ENCODE assay signal across 21 cellular contexts in genomic region chr4:86220137-86220536, GRCh38.
DNase-seq lines count a peak whose midpoint lies in the region; ATAC-seq and TF ChIP-seq lines count a peak whose summit lies in the region.
"Had no signal": no experiment of that assay in that cellular context is flagged by ENCODE, and none has a peak within 500 bp of the region (broad histone marks: within the 10 kb centered on the region; RNA-seq: fewer than 3 reads in every experiment).

No MANE protein-coding gene starts in this region.

- TF ChIP-seq CTCF in HFFc6 (IDR thresholded peaks at IDR 0.05) (no peak), lower lobe of right lung (IDR thresholded peaks at IDR 0.05) (no peak), right atrium auricular region (IDR thresholded peaks at IDR 0.05) (no peak)

- H3K9me3 Mint-ChIP-seq in HFFc6, result no peaks in the 10 kb centered on the region

- H3K4me3 ChIP-seq in adipocyte (ENCODE audit: low read length) (no peak overlapping the region), skeletal muscle cell (ENCODE audit: low read depth, low read length) (no peak overlapping the region), lower lobe of right lung (no peak overlapping the region), right atrium auricular region (no peak overlapping the region)
- H3K4me3 ChIP-seq: BLaER1, esophagus squamous epithelium, K562 had no signal

- H3K9ac ChIP-seq in adipocyte (ENCODE audit: low read length), result no peak overlapping the region
- H3K9ac ChIP-seq: BLaER1 had no signal

- H3K36me3 Mint-ChIP-seq in HFFc6 (ENCODE audit: low read depth), result no peaks in the 10 kb centered on the region
- H3K36me3 Mint-ChIP-seq: activated naive CD8-positive, alpha-beta T cell had no signal

- H3K27me3 Mint-ChIP-seq in HFFc6 (ENCODE audit: insufficient read depth), result peaks cover 1% of the 10 kb centered on the region; the same call in 1 of the 2 replicates
- H3K27me3 Mint-ChIP-seq: activated CD4-positive, alpha-beta memory T cell treated with anti-CD3 and anti-CD28 coated beads, Interleukin-2, amount 10 ng/mL, durations not matched to agents 7 days and 5 days; activated naive CD8-positive, alpha-beta T cell had no signal

- H3K4me1 Mint-ChIP-seq in HFFc6 (ENCODE audit: low read depth), result peaks cover 16% of the 10 kb centered on the region
- H3K4me1 Mint-ChIP-seq: activated CD4-positive, alpha-beta memory T cell treated with anti-CD3 and anti-CD28 coated beads, Interleukin-2, amount 10 ng/mL, durations not matched to agents 7 days and 5 days had no signal

- ATAC-seq in lower lobe of right lung (no peak), HG03097 (IDR thresholded peaks at IDR 0.05; ENCODE audit: low FRiP score, unreplicated experiment) (no peak)
- ATAC-seq: activated T-cell treated with anti-CD3 and anti-CD28 coated beads, Interleukin-2, amount 50 U/mL, for 72 hours; K562; Right ventricle myocardium inferior had no signal

- H3K36me3 ChIP-seq in adipocyte (ENCODE audit: control insufficient read depth, insufficient read depth, low read length, severe bottlenecking) (no peaks in the 10 kb centered on the region), lower lobe of right lung (no peaks in the 10 kb centered on the region), right atrium auricular region (no peaks in the 10 kb centered on the region)
- H3K36me3 ChIP-seq: BLaER1, esophagus squamous epithelium had no signal

- H3K27me3 ChIP-seq in adipocyte (replicated peaks; ENCODE audit: control insufficient read depth, insufficient read depth, low read length) (no peaks in the 10 kb centered on the region), lower lobe of right lung (ENCODE audit: low read depth) (no peaks in the 10 kb centered on the region), right atrium auricular region (no peaks in the 10 kb centered on the region)
- H3K27me3 ChIP-seq: BLaER1, esophagus squamous epithelium had no signal

- H3K9me3 ChIP-seq in adipocyte (ENCODE audit: control insufficient read depth, low read length) (peaks cover 2% of the 10 kb centered on the region), lower lobe of right lung (no peaks in the 10 kb centered on the region), right atrium auricular region (peaks cover 0 to 3% of the 10 kb centered on the region in 2 donors)
- H3K9me3 ChIP-seq: BLaER1, esophagus squamous epithelium had no signal

- H3K4me1 ChIP-seq in adipocyte (ENCODE audit: control insufficient read depth, insufficient read depth, low read length) (peaks cover 20% of the 10 kb centered on the region), lower lobe of right lung (peaks cover 4% of the 10 kb centered on the region), right atrium auricular region (no peaks in the 10 kb centered on the region)
- H3K4me1 ChIP-seq: BLaER1 had no signal

- H3K27ac ChIP-seq in lower lobe of right lung (no peak overlapping the region), right atrium auricular region (no peak overlapping the region)
- H3K27ac ChIP-seq: BLaER1 had no signal

- no peak overlapping the region for H3K27ac Mint-ChIP-seq in HFFc6
- H3K27ac Mint-ChIP-seq: activated CD4-positive, alpha-beta memory T cell treated with anti-CD3 and anti-CD28 coated beads, Interleukin-2, amount 10 ng/mL, durations not matched to agents 7 days and 5 days; activated naive CD8-positive, alpha-beta T cell; activated T-cell treated with anti-CD3 and anti-CD28 coated beads, Interleukin-2, amount 50 U/mL, for 72 hours had no signal

- intact Hi-C loops in lower lobe of right lung (cut with DNase I), result no loop called here

- H3K4me3 Mint-ChIP-seq in HFFc6, result no peak overlapping the region
- H3K4me3 Mint-ChIP-seq: activated CD4-positive, alpha-beta memory T cell treated with anti-CD3 and anti-CD28 coated beads, Interleukin-2, amount 10 ng/mL, durations not matched to agents 7 days and 5 days; activated naive CD8-positive, alpha-beta T cell; activated T-cell treated with anti-CD3 and anti-CD28 coated beads, Interleukin-2, amount 50 U/mL, for 72 hours had no signal

- DNase-seq in HFFc6 (peak; percentile 9), adipocyte (ENCODE audit: low read depth) (peak; percentile 14), fibroblast of peridontal ligament (ENCODE audit: extremely low read depth) (peak; percentile 50), skeletal muscle cell (ENCODE audit: low read depth) (peak; percentile 27), lower lobe of right lung (no peak), cerebellum (ENCODE audit: low spot score) (no peak), right atrium auricular region (ENCODE audit: low spot score) (no peak)
- DNase-seq: activated CD4-positive, alpha-beta memory T cell treated with anti-CD3 and anti-CD28 coated beads, Interleukin-2, amount 10 ng/mL, durations not matched to agents 7 days and 5 days; activated T-cell treated with anti-CD3 and anti-CD28 coated beads, Interleukin-2, amount 50 U/mL, for 72 hours; esophagus squamous epithelium; GOT3; midbrain; NCI-H1048; NCI-H2029; NCI-H510A; T-helper 1 cell had no signal

Comparison
In these comparisons a context has a peak if more than half of its experiments do, and no peak if none do; other contexts are left out.
1. DNase-seq: peak in HFFc6 (single experiment), adipocyte (single experiment), fibroblast of peridontal ligament (single experiment) and skeletal muscle cell (single experiment); none in lower lobe of right lung (single experiment), cerebellum (single experiment) and right atrium auricular region (single experiment).